23 cellular contexts compared by ENCODE assay signal in the genomic region with DNA sequence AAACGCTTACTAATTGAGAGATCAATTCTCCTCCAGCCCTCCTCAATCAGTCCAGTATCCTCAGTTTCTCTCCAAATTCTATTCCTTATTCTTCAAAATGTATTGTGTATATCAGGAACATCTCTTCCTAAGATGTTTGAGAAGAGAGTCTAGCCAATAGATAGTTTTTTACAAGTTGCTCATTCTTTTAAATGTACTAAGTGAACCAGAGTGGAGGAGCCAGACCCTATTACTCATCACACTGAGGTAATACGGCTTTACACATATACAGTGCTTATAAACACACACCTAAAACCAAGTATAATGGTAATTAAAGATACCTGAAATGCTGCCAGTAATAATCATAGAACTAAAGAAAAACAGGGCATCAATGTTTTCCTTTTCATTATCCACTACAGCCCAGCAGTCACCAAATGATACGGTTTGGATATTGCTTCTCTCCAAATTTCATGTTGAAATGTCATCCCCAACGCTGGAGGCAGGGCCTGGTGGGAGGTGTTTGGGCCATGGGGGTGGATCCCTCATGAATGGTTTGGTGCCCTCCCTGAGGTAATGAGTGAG. TPM values are rescaled to one million over a fixed set of nuclear protein-coding genes. Genes with fewer than 3 reads are reported as not detected.
DNase-seq lines count a peak whose midpoint lies in the region; ATAC-seq, FAIRE-seq and TF ChIP-seq lines count a peak whose summit lies in the region.
"Had no signal": no experiment of that assay in that cellular context is flagged by ENCODE, and none has a peak within 500 bp of the region (broad histone marks: within the 10 kb centered on the region; RNA-seq: fewer than 3 reads in every experiment).

No MANE protein-coding gene starts in this region.

- 46 to 48% methylated on average over 4 of the region's 4 CpGs for WGBS in GM23248 (ENCODE audit: low coverage in 1 of 2, low lambda C conversion rate in 2 of 2, missing lambda C conversion rate in 2 of 2), 2 experiments
- WGBS in endodermal cell (ENCODE audit: insufficient coverage in 1 of 2, insufficient read length in 1 of 2), 2 experiments = 89% methylated on average over 4 of the region's 4 CpGs; no CpG with 5 or more reads in 1 of the 2 experiments

- no peak overlapping the region for H3K4me3 Mint-ChIP-seq in endodermal cell

- no peak for FAIRE-seq in bronchial epithelial cell (lab: Jason Lieb, UNC)
- FAIRE-seq: GM18507, H1, HepG2, K562 had no signal

- no peak overlapping the region for H3K27ac Mint-ChIP-seq in endodermal cell

- no peak for TF ChIP-seq POLR2A in GM18505 (IDR thresholded peaks at IDR 0.05; ENCODE audit: borderline replicate concordance, extremely low read depth, insufficient read depth, insufficient read length)

- TF ChIP-seq CTCF in bronchial epithelial cell (IDR thresholded peaks at IDR 0.05; ENCODE audit: insufficient read depth, low read length, severe bottlenecking) (no peak), BE2C (IDR thresholded peaks at IDR 0.05; ENCODE audit: low read depth, low read length) (no peak), endodermal cell (conservative IDR thresholded peaks at IDR 0.05) (no peak)

- no peak overlapping the region for H3K4me2 ChIP-seq in GM23248 (ENCODE audit: unreplicated experiment)

- H3K36me3 Mint-ChIP-seq in endodermal cell (ENCODE audit: low read depth) = no peaks in the 10 kb centered on the region

- H3K27me3 ChIP-seq in GM23248 (replicated peaks; ENCODE audit: insufficient read depth) (no peaks in the 10 kb centered on the region), bronchial epithelial cell (ENCODE audit: control insufficient read depth, insufficient read depth, low read length) (no peaks in the 10 kb centered on the region), BE2C (no peaks in the 10 kb centered on the region), endodermal cell (ENCODE audit: control insufficient read depth, insufficient read depth, low read length, poor library complexity, severe bottlenecking) (no peaks in the 10 kb centered on the region)
- H3K27me3 ChIP-seq: Peyer's patch had no signal

- H3F3A ChIP-seq in GM23248 (ENCODE audit: insufficient read depth) = no peaks in the 10 kb centered on the region

- H3K4me3 ChIP-seq in GM23248 (no peak overlapping the region), bronchial epithelial cell (ENCODE audit: low read depth, low read length) (no peak overlapping the region), BE2C (ENCODE audit: low read depth, low read length) (no peak overlapping the region), endodermal cell (ENCODE audit: low read length) (no peak overlapping the region)
- H3K4me3 ChIP-seq: K562, Peyer's patch had no signal

- in situ Hi-C loops in GM23248 (cut with MboI) = no loop called here

- H3K4me1 ChIP-seq in GM23248 (ENCODE audit: insufficient read depth) = no peaks in the 10 kb centered on the region
- no peaks in the 10 kb centered on the region for H3K4me1 ChIP-seq in BE2C
- no peaks in the 10 kb centered on the region for H3K4me1 ChIP-seq in endodermal cell (ENCODE audit: control insufficient read depth, insufficient read depth, low read length)
- H3K4me1 ChIP-seq: Peyer's patch had no signal

- H3K9me2 ChIP-seq in GM23248 (ENCODE audit: insufficient read depth) = no peaks in the 10 kb centered on the region

- no peak overlapping the region for H2AFZ ChIP-seq in GM23248

- H3K9me3 Mint-ChIP-seq in endodermal cell = no peaks in the 10 kb centered on the region

- H3K9ac ChIP-seq in GM23248 = no peak overlapping the region
- H3K9ac ChIP-seq in endodermal cell (ENCODE audit: extremely low read depth, low read length, poor library complexity, severe bottlenecking) = no peak overlapping the region

- H3K27me3 Mint-ChIP-seq in endodermal cell (ENCODE audit: insufficient read depth) = peaks cover 2% of the 10 kb centered on the region

- H3K79me2 ChIP-seq in GM23248 (ENCODE audit: insufficient read depth) = no peaks in the 10 kb centered on the region

- H3K36me3 ChIP-seq in GM23248 (ENCODE audit: low read depth) (no peaks in the 10 kb centered on the region), bronchial epithelial cell (ENCODE audit: control insufficient read depth, insufficient read depth, low read length) (no peaks in the 10 kb centered on the region), BE2C (no peaks in the 10 kb centered on the region), endodermal cell (ENCODE audit: control insufficient read depth, insufficient read depth, low read length) (no peaks in the 10 kb centered on the region)
- H3K36me3 ChIP-seq: Peyer's patch had no signal

- ATAC-seq in GM18505 (IDR thresholded peaks at IDR 0.05; ENCODE audit: unreplicated experiment) = no peak
- ATAC-seq: HepG2, K562 had no signal

- peaks cover 3% of the 10 kb centered on the region for H3K4me1 Mint-ChIP-seq in endodermal cell

- H3K9me3 ChIP-seq in GM23248 (ENCODE audit: low read depth) (no peaks in the 10 kb centered on the region), BE2C (no peaks in the 10 kb centered on the region), endodermal cell (ENCODE audit: control insufficient read depth, low read length) (no peaks in the 10 kb centered on the region)
- H3K9me3 ChIP-seq: Peyer's patch had no signal

- H4K20me1 ChIP-seq in GM23248 (ENCODE audit: insufficient read depth) = no peaks in the 10 kb centered on the region

- H3K27ac ChIP-seq in GM23248 (no peak overlapping the region), endodermal cell (ENCODE audit: low read depth, low read length) (no peak overlapping the region)
- H3K27ac ChIP-seq: Peyer's patch had no signal

- DNase-seq in GM23248 (peak; percentile 37), NCI-H69 (lab: John Stamatoyannopoulos, UW) (peak; percentile 24), bronchial epithelial cell (ENCODE audit: low read depth) (peak; percentile 15), iris pigment epithelial cell (ENCODE audit: low read depth) (peak; percentile 24), BE2C (no peak), endodermal cell (no peak), DMS114 treated with DMSO at 0.1 percent for 48 hours (lab: John Stamatoyannopoulos, UW; ENCODE audit: unreplicated experiment) (no peak)
- DNase-seq: 8988T, ACHN, HCEC 1CT, Kasumi-1, NCI-H1105 treated with DMSO at 0.1 percent for 48 hours, NCI-H146, NCI-H1930, NCI-H446 treated with DMSO at 0.1 percent for 48 hours, NCI-H526, Peyer's patch, SHP77 treated with DMSO at 0.1 percent for 48 hours had no signal

RNA-seq across cellular contexts. Expression of gene HMGB1, which starts 45.2 kb away (rescaled TPM):
- 193 and 233 TPM in 2 replicates for total RNA-seq in GM23248 (2014; rRNA removed; shearing (Covaris generic))
- 417 and 430 TPM in 2 replicates for polyA plus RNA-seq in GM23248 (2016; fragmentation: Nextera tagmentation; extraction: Ambion mirVana)
- total RNA-seq in bronchial epithelial cell = 72.4 and 145 TPM in 2 replicates
- 295 TPM for polyA plus RNA-seq in BE2C (2012; ENCODE audit: insufficient read depth, insufficient read length, low read depth)
- 100 to 1,000 TPM; 545 to 557 TPM for total RNA-seq in endodermal cell
- 908 TPM for polyA plus RNA-seq in endodermal cell (2013, experiment 1 of 2)
- 923 TPM for polyA plus RNA-seq in endodermal cell (2013, experiment 2 of 2)

Comparison
In these comparisons a context has a peak if more than half of its experiments do, and no peak if none do; other contexts are left out.
1. DNase-seq: peak in GM23248 (single experiment), NCI-H69 (single experiment), bronchial epithelial cell (single experiment) and iris pigment epithelial cell (single experiment); none in BE2C (single experiment), endodermal cell (single experiment) and DMS114 treated with DMSO at 0.1 percent for 48 hours (single experiment).